In genomic region chr4:186554890-186555827, GRCh38 we compare ENCODE assay signal across 10 cellular contexts. TPM values are rescaled to one million over a fixed set of nuclear protein-coding genes. Genes with fewer than 3 reads are reported as not detected.
DNase-seq lines count a peak whose midpoint lies in the region; ATAC-seq and TF ChIP-seq lines count a peak whose summit lies in the region.
"Had no signal": no experiment of that assay in that cellular context is flagged by ENCODE, and none has a peak within 500 bp of the region (broad histone marks: within the 10 kb centered on the region; RNA-seq: fewer than 3 reads in every experiment).

TSS of gene MTNR1A (minus strand) at chr4:186555567. CDS start at chr4:186555365, 202 bp downstream.

- H3K79me2 ChIP-seq in parathyroid adenoma: no peaks in the 10 kb centered on the region

- peak within 1 kb of the TSS; percentile 79 for H3K9ac ChIP-seq in NT2/D1 (ENCODE audit: insufficient read length, low read depth)
- no peak within 1 kb of the TSS for H3K9ac ChIP-seq in parathyroid adenoma

- H3K4me1 ChIP-seq in NT2/D1 (ENCODE audit: insufficient read depth, insufficient read length): no peaks in the 10 kb centered on the region
- H3K4me1 ChIP-seq in parathyroid adenoma: no peaks in the 10 kb centered on the region

- no peak within 1 kb of the TSS for H3K27ac ChIP-seq in parathyroid adenoma

- H3K9me3 ChIP-seq in NT2/D1 (ENCODE audit: insufficient read depth, low read length) (no peaks in the 10 kb centered on the region), parathyroid adenoma (ENCODE audit: control insufficient read depth, low read length) (no peaks in the 10 kb centered on the region)

- no peak for TF ChIP-seq CTCF in fibroblast of the aortic adventitia (IDR thresholded peaks at IDR 0.05; ENCODE audit: insufficient read depth, low read length)
- TF ChIP-seq CTCF in parathyroid adenoma (IDR thresholded peaks at IDR 0.05): no peak

- no peak within 1 kb of the TSS for H2AFZ ChIP-seq in parathyroid adenoma

- no peaks in the 10 kb centered on the region for H3K27me3 ChIP-seq in NT2/D1 (ENCODE audit: insufficient read depth, insufficient read length)
- H3K27me3 ChIP-seq in parathyroid adenoma (ENCODE audit: control insufficient read depth, insufficient read depth, low read length): no peaks in the 10 kb centered on the region

- ATAC-seq in GM21367 (IDR thresholded peaks at IDR 0.05; ENCODE audit: unreplicated experiment): no peak

- peak within 1 kb of the TSS; percentile 68 for H3K4me2 ChIP-seq in parathyroid adenoma (ENCODE audit: low read length)

- DNase-seq in DMS153 treated with DMSO at 0.1 percent for 48 hours (lab: John Stamatoyannopoulos, UW; ENCODE audit: unreplicated experiment) (peak; percentile 4), NT2/D1 (ENCODE audit: low read depth, low spot score) (no peak), fibroblast of the aortic adventitia (ENCODE audit: low read depth) (no peak), mucosa of gallbladder (ENCODE audit: low spot score) (no peak), UCSD-AML1 (lab: John Stamatoyannopoulos, UW; ENCODE audit: unreplicated experiment) (no peak)
- DNase-seq in activated CD8-positive, alpha-beta memory T cell treated with anti-CD3 and anti-CD28 coated beads, Interleukin-2, amount 50 U/mL, for 48 hours: no peak
- DNase-seq: activated CD8-positive, alpha-beta memory T cell treated with anti-CD3 and anti-CD28 coated beads, Interleukin-2, amount 50 U/mL, for 4 hours; NCI-H82 had no signal

- H3K4me3 ChIP-seq in NT2/D1 (ENCODE audit: insufficient read length, low read depth) (peak within 1 kb of the TSS; percentile 68), fibroblast of the aortic adventitia (ENCODE audit: low read depth, low read length) (peak within 1 kb of the TSS; percentile 9), parathyroid adenoma (ENCODE audit: low read depth, low read length) (peak within 1 kb of the TSS; percentile 18)

- no peaks in the 10 kb centered on the region for H3K36me3 ChIP-seq in NT2/D1 (ENCODE audit: insufficient read depth, insufficient read length, low read length)
- H3K36me3 ChIP-seq in parathyroid adenoma (ENCODE audit: control insufficient read depth, insufficient read depth, low read length): no peaks in the 10 kb centered on the region

RNA-seq across cellular contexts. Expression of gene MTNR1A, which starts in this region (rescaled TPM):
- total RNA-seq in fibroblast of the aortic adventitia (ENCODE audit: low replicate concordance) (not detected in 2 replicates), mucosa of gallbladder (not detected)

Comparison
In these comparisons a context has a peak if more than half of its experiments do, and no peak if none do; other contexts are left out.
1. H3K4me3 ChIP-seq: peak in every context shown above with its lines; median percentile 68 in NT2/D1; 18 in parathyroid adenoma; 9 in fibroblast of the aortic adventitia.